19 cellular contexts compared by ENCODE assay signal in the genomic region with DNA sequence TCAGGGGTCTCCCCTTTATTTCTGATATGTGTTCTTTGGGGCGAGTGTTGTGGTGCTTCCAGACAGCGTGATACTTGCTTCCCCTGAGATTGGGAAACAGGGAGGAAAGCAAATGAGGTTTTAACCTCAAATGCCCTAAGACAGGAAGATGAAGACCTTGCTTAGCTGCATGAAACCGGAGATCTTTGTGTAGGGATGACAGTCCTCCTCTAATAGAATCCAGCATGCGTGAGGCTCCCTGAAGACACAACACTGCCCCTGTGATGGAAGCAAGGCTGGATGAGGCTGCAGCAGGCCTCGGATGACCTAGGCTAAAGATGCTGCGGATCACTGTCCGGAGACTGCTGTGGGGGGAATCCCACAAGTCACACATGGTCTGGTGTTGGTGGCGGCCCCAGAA.
DNase-seq lines count a peak whose midpoint lies in the region; ATAC-seq, FAIRE-seq and TF ChIP-seq lines count a peak whose summit lies in the region.
"Had no signal": no experiment of that assay in that cellular context is flagged by ENCODE, and none has a peak within 500 bp of the region (broad histone marks: within the 10 kb centered on the region; RNA-seq: fewer than 3 reads in every experiment).

No MANE protein-coding gene starts in this region.

- H3K79me2 ChIP-seq in astrocyte (ENCODE audit: insufficient read depth, low read length): no peaks in the 10 kb centered on the region

- H3K9ac ChIP-seq in astrocyte (ENCODE audit: low read length): no peak overlapping the region
- H3K9ac ChIP-seq: BLaER1 treated with 17β-estradiol and CSF1 and Interleukin-3, amounts not matched to agents 10 nM and 100 nM had no signal

- POLR2A ChIA-PET in activated CD4-positive, alpha-beta memory T cell treated with anti-CD3 and anti-CD28 coated beads, Interleukin-2, amount 10 ng/mL, durations not matched to agents 7 days and 5 days (lab: Charles Lee): no interaction called here

- H3K4me1 ChIP-seq in astrocyte (ENCODE audit: insufficient read depth, low read length): peaks cover 11% of the 10 kb centered on the region

- peaks cover 11% of the 10 kb centered on the region for H4K20me1 ChIP-seq in astrocyte (ENCODE audit: insufficient read depth, low read length)

- CTCF ChIA-PET in activated CD4-positive, alpha-beta memory T cell treated with anti-CD3 and anti-CD28 coated beads, Interleukin-2, amount 10 ng/mL, durations not matched to agents 7 days and 5 days (lab: Charles Lee): no interaction called here

- intact Hi-C loops in Right ventricle myocardium inferior (cut with DNase I) (no loop called here), left ventricle myocardium superior (cut with micrococcal nuclease) (no loop called here)

- H3K27me3 Mint-ChIP-seq in astrocyte (ENCODE audit: low read depth, unreplicated experiment): peaks cover 8% of the 10 kb centered on the region
- peaks cover 2% of the 10 kb centered on the region for H3K27me3 Mint-ChIP-seq in activated CD4-positive, alpha-beta memory T cell treated with anti-CD3 and anti-CD28 coated beads, Interleukin-2, amount 10 ng/mL, durations not matched to agents 7 days and 5 days

- H2AFZ ChIP-seq in astrocyte (ENCODE audit: low read depth, low read length): no peak overlapping the region

- no peak overlapping the region for H3K27ac ChIP-seq in astrocyte (ENCODE audit: low read depth, low read length)
- H3K27ac ChIP-seq: 22Rv1, HL-60 had no signal

- no peaks in the 10 kb centered on the region for H3K36me3 Mint-ChIP-seq in astrocyte (ENCODE audit: low read depth, unreplicated experiment)
- no peaks in the 10 kb centered on the region for H3K36me3 Mint-ChIP-seq in activated CD4-positive, alpha-beta memory T cell treated with anti-CD3 and anti-CD28 coated beads, Interleukin-2, amount 10 ng/mL, durations not matched to agents 7 days and 5 days (ENCODE audit: low read depth)
- H3K36me3 Mint-ChIP-seq: CD4-positive, CD25-positive, alpha-beta regulatory T cell had no signal

- H3K4me3 ChIP-seq in astrocyte (ENCODE audit: insufficient read depth, low read depth, low read length): no peak overlapping the region
- H3K4me3 ChIP-seq: BLaER1 treated with 17β-estradiol and CSF1 and Interleukin-3, amounts not matched to agents 10 nM and 100 nM had no signal

- no peak for FAIRE-seq in astrocyte (lab: Jason Lieb, UNC)
- FAIRE-seq: GM19239, H54 had no signal

- H3K4me3 Mint-ChIP-seq in astrocyte (ENCODE audit: unreplicated experiment): no peak overlapping the region
- H3K4me3 Mint-ChIP-seq in activated CD4-positive, alpha-beta memory T cell treated with anti-CD3 and anti-CD28 coated beads, Interleukin-2, amount 10 ng/mL, durations not matched to agents 7 days and 5 days: no peak overlapping the region
- H3K4me3 Mint-ChIP-seq: CD4-positive, CD25-positive, alpha-beta regulatory T cell had no signal

- H3K36me3 ChIP-seq in astrocyte (ENCODE audit: insufficient read depth, low read length): no peaks in the 10 kb centered on the region
- H3K36me3 ChIP-seq: BLaER1 treated with 17β-estradiol and CSF1 and Interleukin-3, amounts not matched to agents 10 nM and 100 nM had no signal

- no peak overlapping the region for H3K27ac Mint-ChIP-seq in astrocyte (ENCODE audit: unreplicated experiment)
- H3K27ac Mint-ChIP-seq in activated CD4-positive, alpha-beta memory T cell treated with anti-CD3 and anti-CD28 coated beads, Interleukin-2, amount 10 ng/mL, durations not matched to agents 7 days and 5 days: no peak overlapping the region
- H3K27ac Mint-ChIP-seq: CD4-positive, CD25-positive, alpha-beta regulatory T cell had no signal

- no peaks in the 10 kb centered on the region for H3K9me3 Mint-ChIP-seq in astrocyte (ENCODE audit: unreplicated experiment)
- no peaks in the 10 kb centered on the region for H3K9me3 Mint-ChIP-seq in activated CD4-positive, alpha-beta memory T cell treated with anti-CD3 and anti-CD28 coated beads, Interleukin-2, amount 10 ng/mL, durations not matched to agents 7 days and 5 days

- peaks cover 2% of the 10 kb centered on the region for H3K4me1 Mint-ChIP-seq in astrocyte (ENCODE audit: low read depth, unreplicated experiment)
- H3K4me1 Mint-ChIP-seq in activated CD4-positive, alpha-beta memory T cell treated with anti-CD3 and anti-CD28 coated beads, Interleukin-2, amount 10 ng/mL, durations not matched to agents 7 days and 5 days: no peaks in the 10 kb centered on the region
- H3K4me1 Mint-ChIP-seq: CD4-positive, CD25-positive, alpha-beta regulatory T cell had no signal

- no peaks in the 10 kb centered on the region for H3K9me3 ChIP-seq in astrocyte (ENCODE audit: insufficient read depth, low read depth, low read length)

- ATAC-seq in Right ventricle myocardium inferior (peak; percentile 20), left ventricle myocardium superior (no peak)
- ATAC-seq: HCT116 had no signal

- H3K27me3 ChIP-seq in astrocyte (ENCODE audit: insufficient read depth, low read length): no peaks in the 10 kb centered on the region

- TF ChIP-seq CTCF in astrocyte (IDR thresholded peaks at IDR 0.05; ENCODE audit: insufficient read depth, low read depth, low read length): no peak

- DNase-seq in Right ventricle myocardium inferior (ENCODE audit: missing footprints): no peak
- DNase-seq in left ventricle myocardium superior: no peak
- no peak for DNase-seq in astrocyte (ENCODE audit: low read depth)
- DNase-seq in left kidney (ENCODE audit: low read depth, low spot score): peak; percentile 22
- no peak for DNase-seq in DMS153 treated with DMSO at 0.1 percent for 48 hours (lab: John Stamatoyannopoulos, UW; ENCODE audit: unreplicated experiment)
- no peak for DNase-seq in GM19240 (ENCODE audit: insufficient read length, low spot score)
- no peak for DNase-seq in activated CD4-positive, alpha-beta memory T cell treated with anti-CD3 and anti-CD28 coated beads, Interleukin-2, amount 10 ng/mL, durations not matched to agents 7 days and 5 days
- no peak for DNase-seq in activated CD4-positive, alpha-beta T cell treated with anti-CD3 and anti-CD28 coated beads, Interleukin-2, amount 50 U/mL, for 4 hours
- DNase-seq: Calu3; CD4-positive, CD25-positive, alpha-beta regulatory T cell; DMS 273 treated with DMSO at 0.1 percent for 48 hours; DMS79; GDM1 had no signal

- peak overlapping the region; percentile 11 for H3K4me2 ChIP-seq in astrocyte (ENCODE audit: low read length)
